In genomic region chr10:110872145-110872983, GRCh38 we compare ENCODE assay signal across 8 cellular contexts. TPM values are rescaled to one million over a fixed set of nuclear protein-coding genes. Genes with fewer than 3 reads are reported as not detected.
DNase-seq lines count a peak whose midpoint lies in the region; ATAC-seq and TF ChIP-seq lines count a peak whose summit lies in the region.

No MANE protein-coding gene starts in this region.

- peak overlapping the region; percentile 95 for H3K27ac Mint-ChIP-seq in chondrocyte (ENCODE audit: unreplicated experiment)

- DNase-seq in NCI-H1417 (lab: John Stamatoyannopoulos, UW) (peak; percentile 13 to 78 (median 71)), NCI-H1417 treated with DMSO at 0.1 percent for 48 hours (lab: John Stamatoyannopoulos, UW) (no peak), NCI-H460 (ENCODE audit: extremely low read depth, low read depth) (peak; percentile 89), chondrocyte (ENCODE audit: low spot score) (no peak)
- DNase-seq in activated CD4-positive, alpha-beta T cell treated with anti-CD3 and anti-CD28 coated beads for 24 hours (ENCODE audit: low read depth in 2 of 2): peak; percentile 51 to 61
- DNase-seq in stimulated activated CD4-positive, alpha-beta T cell treated with anti-CD3 and anti-CD28 coated beads, Interleukin-1b, Interleukin-23, amount 100 ng/mL, for 24 hours (ENCODE audit: low read depth in 4 of 4, low spot score in 1 of 4): peak in 3 of 4 experiments; percentile 47 to 65 (median 55)

- peaks cover 45% of the 10 kb centered on the region for H3K4me1 Mint-ChIP-seq in chondrocyte (ENCODE audit: low read depth)

- H3K9me3 Mint-ChIP-seq in chondrocyte (ENCODE audit: low read depth): no peaks in the 10 kb centered on the region

- TF ChIP-seq CTCF in chondrocyte (IDR thresholded peaks at IDR 0.05): peak; percentile 71

- H3K4me3 Mint-ChIP-seq in chondrocyte (ENCODE audit: unreplicated experiment): peak overlapping the region; percentile 81

- no peaks in the 10 kb centered on the region for H3K27me3 ChIP-seq in layer of hippocampus (ENCODE audit: control insufficient read depth, insufficient read depth, low read length)

- H3K27ac ChIP-seq in layer of hippocampus (ENCODE audit: low read depth, low read length): peak overlapping the region; percentile 95

- peak; percentile 40 for ATAC-seq in HG03039 (IDR thresholded peaks at IDR 0.05; ENCODE audit: unreplicated experiment)

- peaks cover 3% of the 10 kb centered on the region for H3K36me3 Mint-ChIP-seq in chondrocyte (ENCODE audit: low read depth)

- H3K27me3 Mint-ChIP-seq in chondrocyte (ENCODE audit: low read depth): no peaks in the 10 kb centered on the region

RNA-seq across cellular contexts. Expression of gene PDCD4, which starts 0.6 kb away (rescaled TPM):
- total RNA-seq in NCI-H460 (2014; rRNA removed; shearing (Covaris generic)): 71.5 and 82.1 TPM in 2 replicates
- 36.5 and 60.4 TPM in 2 replicates for polyA plus RNA-seq in NCI-H460 (2014; cell fraction: nucleus; rRNA removed)
- 73.7 to 100 TPM (median 80.3 TPM) in 3 replicates for total RNA-seq in chondrocyte

RNA-seq across cellular contexts. Expression of gene BBIP1, which starts 46.6 kb away (rescaled TPM):
- total RNA-seq in NCI-H460 (2014; rRNA removed; shearing (Covaris generic)): 95.8 and 110 TPM in 2 replicates
- polyA plus RNA-seq in NCI-H460 (2014; cell fraction: nucleus; rRNA removed): 35.2 and 39.3 TPM in 2 replicates
- total RNA-seq in chondrocyte: 22.2 to 26.4 TPM (median 25.0 TPM) in 3 replicates

RNA-seq across cellular contexts. Expression of gene SHOC2, which starts 47.0 kb away (rescaled TPM):
- total RNA-seq in NCI-H460 (2014; rRNA removed; shearing (Covaris generic)): 32.0 and 34.8 TPM in 2 replicates
- 10.4 and 17.7 TPM in 2 replicates for polyA plus RNA-seq in NCI-H460 (2014; cell fraction: nucleus; rRNA removed)
- total RNA-seq in chondrocyte: 64.4 to 73.3 TPM (median 65.9 TPM) in 3 replicates

Comparison
In these comparisons a context has a peak if more than half of its experiments do, and no peak if none do; other contexts are left out.
1. DNase-seq: peak in NCI-H1417 (3 of 3), NCI-H460 (single experiment), activated CD4-positive, alpha-beta T cell treated with anti-CD3 and anti-CD28 coated beads for 24 hours (2 of 2) and stimulated activated CD4-positive, alpha-beta T cell treated with anti-CD3 and anti-CD28 coated beads, Interleukin-1b, Interleukin-23, amount 100 ng/mL, for 24 hours (3 of 4); none in NCI-H1417 treated with DMSO at 0.1 percent for 48 hours (single experiment) and chondrocyte (single experiment).